Comparison of ENCODE assay signal across 18 cellular contexts in the genomic region with DNA sequence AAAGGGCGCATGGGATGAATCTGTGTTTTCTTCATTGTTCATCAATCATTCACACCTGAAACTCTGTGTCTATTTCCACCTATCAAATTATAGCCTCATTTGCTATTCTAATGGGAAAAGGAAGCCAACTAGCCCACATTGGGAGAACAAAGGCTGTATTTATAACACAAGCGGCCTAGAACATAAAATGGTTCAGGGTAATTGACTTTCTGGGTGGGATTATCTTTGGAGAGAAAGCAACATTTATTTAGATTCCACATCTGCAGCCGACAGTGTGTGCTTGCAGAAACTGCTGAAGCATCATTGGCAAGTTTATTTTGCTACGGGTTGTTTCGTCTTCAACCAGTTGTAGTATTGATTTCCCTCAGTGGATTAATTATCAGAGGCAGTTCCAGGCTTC.
DNase-seq lines count a peak whose midpoint lies in the region; ATAC-seq, FAIRE-seq and TF ChIP-seq lines count a peak whose summit lies in the region.
"Had no signal": no experiment of that assay in that cellular context is flagged by ENCODE, and none has a peak within 500 bp of the region (broad histone marks: within the 10 kb centered on the region; RNA-seq: fewer than 3 reads in every experiment).

No MANE protein-coding gene starts in this region.

- no peak overlapping the region for H3K27ac ChIP-seq in GM23338 (ENCODE audit: low read depth)

- H3K9me3 Mint-ChIP-seq in GM23338 (no peaks in the 10 kb centered on the region), nephron progenitor cell (no peaks in the 10 kb centered on the region)
- H3K9me3 Mint-ChIP-seq in activated T-helper 17 cell treated with anti-CD3 and anti-CD28 coated beads, Interleukin-2, amount 50 U/mL, for 72 hours: no peaks in the 10 kb centered on the region
- H3K9me3 Mint-ChIP-seq: T-cell had no signal

- H4K20me1 ChIP-seq in GM23338 (replicated peaks; ENCODE audit: insufficient read depth): no peaks in the 10 kb centered on the region

- H3K36me3 ChIP-seq in GM23338 (ENCODE audit: insufficient read depth): no peaks in the 10 kb centered on the region

- no peak overlapping the region for H3K4me2 ChIP-seq in GM23338

- TF ChIP-seq CTCF in GM23338 (conservative IDR thresholded peaks at IDR 0.05; ENCODE audit: low read depth in 2 of 2) (no peak), nephron progenitor cell (IDR thresholded peaks at IDR 0.05) (no peak), D721Med (IDR thresholded peaks at IDR 0.05; ENCODE audit: insufficient read depth, missing control alignments) (no peak)

- no peaks in the 10 kb centered on the region for H3K36me3 Mint-ChIP-seq in GM23338 (ENCODE audit: low read depth)
- H3K36me3 Mint-ChIP-seq in nephron progenitor cell (ENCODE audit: low read depth): no peaks in the 10 kb centered on the region
- H3K36me3 Mint-ChIP-seq in activated T-helper 17 cell treated with anti-CD3 and anti-CD28 coated beads, Interleukin-2, amount 50 U/mL, for 72 hours (ENCODE audit: low read depth): no peaks in the 10 kb centered on the region
- H3K36me3 Mint-ChIP-seq: T-cell had no signal

- H3K79me2 ChIP-seq in GM23338 (replicated peaks; ENCODE audit: insufficient read depth): no peaks in the 10 kb centered on the region

- no peak for ATAC-seq in GM23338
- no peak for ATAC-seq in stimulated activated naive CD8-positive, alpha-beta T cell treated with anti-CD3 and anti-CD28 coated beads, Interleukin-15, Interleukin-2, amounts not matched to agents 100 U/mL and 50 U/mL, for 24 hours
- ATAC-seq in activated T-helper 17 cell treated with anti-CD3 and anti-CD28 coated beads, Interleukin-2, amount 50 U/mL, for 72 hours (replicated peaks): no peak
- ATAC-seq: HCT116, Panc1, Right ventricle myocardium inferior, T-cell had no signal

- peak overlapping the region; percentile 34; the same call in 1 of the 2 replicates for H2AFZ ChIP-seq in GM23338

- H3K9me2 ChIP-seq in GM23338 (ENCODE audit: insufficient read depth): no peaks in the 10 kb centered on the region

- no peaks in the 10 kb centered on the region for H3F3A ChIP-seq in GM23338 (replicated peaks; ENCODE audit: low read depth)

- DNase-seq in GM23338 (ENCODE audit: low spot score): no peak
- DNase-seq in NCI-H187 (lab: John Stamatoyannopoulos, UW): peak; percentile 33 to 74
- DNase-seq in NCI-H748 (lab: John Stamatoyannopoulos, UW; ENCODE audit: unreplicated experiment): peak; percentile 98
- DNase-seq in nephron progenitor cell: no peak
- DNase-seq in D721Med (ENCODE audit: insufficient read length, low spot score): no peak
- DNase-seq in COR-L47 (lab: John Stamatoyannopoulos, UW): no peak
- no peak for DNase-seq in stimulated activated naive CD8-positive, alpha-beta T cell treated with anti-CD3 and anti-CD28 coated beads, Interleukin-15, Interleukin-2, amounts not matched to agents 100 U/mL and 50 U/mL, for 24 hours
- DNase-seq: ACHN, AML-193, DMS53, NCI-H146, NCI-H2107, NCI-H446 treated with DMSO at 0.1 percent for 48 hours, T-cell had no signal

- H3K4me3 Mint-ChIP-seq in GM23338 (no peak overlapping the region), nephron progenitor cell (peak overlapping the region; percentile 77)
- no peak overlapping the region for H3K4me3 Mint-ChIP-seq in activated T-helper 17 cell treated with anti-CD3 and anti-CD28 coated beads, Interleukin-2, amount 50 U/mL, for 72 hours
- H3K4me3 Mint-ChIP-seq: T-cell had no signal

- H3K27me3 ChIP-seq in GM23338 (ENCODE audit: insufficient read depth): no peaks in the 10 kb centered on the region

- H3K4me1 Mint-ChIP-seq in GM23338 (peaks cover 9% of the 10 kb centered on the region; the same call in 2 of the 3 replicates), nephron progenitor cell (peaks cover 83% of the 10 kb centered on the region)
- no peaks in the 10 kb centered on the region for H3K4me1 Mint-ChIP-seq in activated T-helper 17 cell treated with anti-CD3 and anti-CD28 coated beads, Interleukin-2, amount 50 U/mL, for 72 hours
- H3K4me1 Mint-ChIP-seq: T-cell had no signal

- no peak overlapping the region for H3K27ac Mint-ChIP-seq in GM23338
- peak overlapping the region; percentile 97 for H3K27ac Mint-ChIP-seq in nephron progenitor cell
- no peak overlapping the region for H3K27ac Mint-ChIP-seq in activated T-helper 17 cell treated with anti-CD3 and anti-CD28 coated beads, Interleukin-2, amount 50 U/mL, for 72 hours
- H3K27ac Mint-ChIP-seq: T-cell had no signal

- FAIRE-seq in D721Med (lab: Jason Lieb, UNC): no peak

- no peak overlapping the region for H3K4me3 ChIP-seq in GM23338

- H3K27me3 Mint-ChIP-seq in GM23338 (ENCODE audit: insufficient read depth, low read depth, poor library complexity) (peaks cover 8% of the 10 kb centered on the region), nephron progenitor cell (ENCODE audit: low read depth, poor library complexity) (peaks cover 10% of the 10 kb centered on the region)
- peaks cover 20% of the 10 kb centered on the region for H3K27me3 Mint-ChIP-seq in activated T-helper 17 cell treated with anti-CD3 and anti-CD28 coated beads, Interleukin-2, amount 50 U/mL, for 72 hours

- no peaks in the 10 kb centered on the region for H3K4me1 ChIP-seq in GM23338 (ENCODE audit: insufficient read depth)

TF ChIP-seq in GM23338, 12 proteins besides CTCF, POLR2A, EP300 and RAD21:
- TF ChIP-seq, protein P1, sequence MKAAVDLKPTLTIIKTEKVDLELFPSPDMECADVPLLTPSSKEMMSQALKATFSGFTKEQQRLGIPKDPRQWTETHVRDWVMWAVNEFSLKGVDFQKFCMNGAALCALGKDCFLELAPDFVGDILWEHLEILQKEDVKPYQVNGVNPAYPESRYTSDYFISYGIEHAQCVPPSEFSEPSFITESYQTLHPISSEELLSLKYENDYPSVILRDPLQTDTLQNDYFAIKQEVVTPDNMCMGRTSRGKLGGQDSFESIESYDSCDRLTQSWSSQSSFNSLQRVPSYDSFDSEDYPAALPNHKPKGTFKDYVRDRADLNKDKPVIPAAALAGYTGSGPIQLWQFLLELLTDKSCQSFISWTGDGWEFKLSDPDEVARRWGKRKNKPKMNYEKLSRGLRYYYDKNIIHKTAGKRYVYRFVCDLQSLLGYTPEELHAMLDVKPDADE (IDR thresholded peaks at IDR 0.05): no peak
- no peak for TF ChIP-seq JUNB (IDR thresholded peaks at IDR 0.05; ENCODE audit: unreplicated experiment)
- TF ChIP-seq, protein P2, sequence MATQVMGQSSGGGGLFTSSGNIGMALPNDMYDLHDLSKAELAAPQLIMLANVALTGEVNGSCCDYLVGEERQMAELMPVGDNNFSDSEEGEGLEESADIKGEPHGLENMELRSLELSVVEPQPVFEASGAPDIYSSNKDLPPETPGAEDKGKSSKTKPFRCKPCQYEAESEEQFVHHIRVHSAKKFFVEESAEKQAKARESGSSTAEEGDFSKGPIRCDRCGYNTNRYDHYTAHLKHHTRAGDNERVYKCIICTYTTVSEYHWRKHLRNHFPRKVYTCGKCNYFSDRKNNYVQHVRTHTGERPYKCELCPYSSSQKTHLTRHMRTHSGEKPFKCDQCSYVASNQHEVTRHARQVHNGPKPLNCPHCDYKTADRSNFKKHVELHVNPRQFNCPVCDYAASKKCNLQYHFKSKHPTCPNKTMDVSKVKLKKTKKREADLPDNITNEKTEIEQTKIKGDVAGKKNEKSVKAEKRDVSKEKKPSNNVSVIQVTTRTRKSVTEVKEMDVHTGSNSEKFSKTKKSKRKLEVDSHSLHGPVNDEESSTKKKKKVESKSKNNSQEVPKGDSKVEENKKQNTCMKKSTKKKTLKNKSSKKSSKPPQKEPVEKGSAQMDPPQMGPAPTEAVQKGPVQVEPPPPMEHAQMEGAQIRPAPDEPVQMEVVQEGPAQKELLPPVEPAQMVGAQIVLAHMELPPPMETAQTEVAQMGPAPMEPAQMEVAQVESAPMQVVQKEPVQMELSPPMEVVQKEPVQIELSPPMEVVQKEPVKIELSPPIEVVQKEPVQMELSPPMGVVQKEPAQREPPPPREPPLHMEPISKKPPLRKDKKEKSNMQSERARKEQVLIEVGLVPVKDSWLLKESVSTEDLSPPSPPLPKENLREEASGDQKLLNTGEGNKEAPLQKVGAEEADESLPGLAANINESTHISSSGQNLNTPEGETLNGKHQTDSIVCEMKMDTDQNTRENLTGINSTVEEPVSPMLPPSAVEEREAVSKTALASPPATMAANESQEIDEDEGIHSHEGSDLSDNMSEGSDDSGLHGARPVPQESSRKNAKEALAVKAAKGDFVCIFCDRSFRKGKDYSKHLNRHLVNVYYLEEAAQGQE (IDR thresholded peaks at IDR 0.05; ENCODE audit: unreplicated experiment): no peak

Comparison
In these comparisons a context has a peak if more than half of its experiments do, and no peak if none do; other contexts are left out.
1. DNase-seq: peak in NCI-H187 (2 of 2) and NCI-H748 (single experiment); none in GM23338 (single experiment), nephron progenitor cell (single experiment), D721Med (single experiment), COR-L47 (single experiment) and stimulated activated naive CD8-positive, alpha-beta T cell treated with anti-CD3 and anti-CD28 coated beads, Interleukin-15, Interleukin-2, amounts not matched to agents 100 U/mL and 50 U/mL, for 24 hours (single experiment).